In genomic region chr16:58488531-58488930, GRCh38 we compare ENCODE assay signal across 17 cellular contexts. TPM values are rescaled to one million over a fixed set of nuclear protein-coding genes. Genes with fewer than 3 reads are reported as not detected.
DNase-seq lines count a peak whose midpoint lies in the region; ATAC-seq, FAIRE-seq and TF ChIP-seq lines count a peak whose summit lies in the region.
"Had no signal": no experiment of that assay in that cellular context is flagged by ENCODE, and none has a peak within 500 bp of the region (broad histone marks: within the 10 kb centered on the region; RNA-seq: fewer than 3 reads in every experiment).

No MANE protein-coding gene starts in this region.

- no peak for TF ChIP-seq RAD21 in K562 (CRISPR knock-in tag; conservative IDR thresholded peaks at IDR 0.05 in 1 of 2, IDR thresholded peaks at IDR 0.05 in 1 of 2)
- TF ChIP-seq RAD21 in HepG2 (CRISPR knock-in tag; IDR thresholded peaks at IDR 0.05): no peak

- H3K79me2 ChIP-seq in K562 (ENCODE audit: control insufficient read depth, insufficient read depth, low read length): no peaks in the 10 kb centered on the region
- H3K79me2 ChIP-seq in HepG2 (ENCODE audit: insufficient read depth, low read length): no peaks in the 10 kb centered on the region

- BruUV-seq in K562 (replicated peaks; lab: Mats Ljungman, UMichigan): no TSS peak
- no TSS peak for BruUV-seq in HepG2 (replicated peaks; lab: Mats Ljungman, UMichigan)

- H3K27ac ChIP-seq in K562 (ENCODE audit: extremely low read depth, low read depth, low read length) (no peak overlapping the region), HepG2 (ENCODE audit: extremely low read length, insufficient read depth, low read length) (no peak overlapping the region), uterus (no peak overlapping the region), transverse colon (no peak overlapping the region)
- H3K27ac ChIP-seq: KMS-11 had no signal

- no peaks in the 10 kb centered on the region for H3K9me1 ChIP-seq in K562 (ENCODE audit: control insufficient read depth, insufficient read depth, low read length)

- H3K9me3 ChIP-seq in BE2C: no peaks in the 10 kb centered on the region
- H3K9me3 ChIP-seq in K562 (replicated peaks; ENCODE audit: control insufficient read depth, insufficient read depth, low read depth, low read length): no peaks in the 10 kb centered on the region
- no peaks in the 10 kb centered on the region for H3K9me3 ChIP-seq in HepG2 (ENCODE audit: low read length)
- no peaks in the 10 kb centered on the region for H3K9me3 ChIP-seq in uterus
- no peaks in the 10 kb centered on the region for H3K9me3 ChIP-seq in transverse colon
- H3K9me3 ChIP-seq: HAP-1 had no signal

- H3K4me2 ChIP-seq in K562 (ENCODE audit: insufficient read depth, low read length): 0 out of 2 replicates have a peak overlapping the region, but pooled peaks have one; percentile 6
- no peak overlapping the region for H3K4me2 ChIP-seq in HepG2 (ENCODE audit: low read depth, low read length)

- TF ChIP-seq CTCF in BE2C (IDR thresholded peaks at IDR 0.05; ENCODE audit: low read depth, low read length) (0 out of 2 replicates have a peak, but pooled peaks have one; percentile 14), K562 (IDR thresholded peaks at IDR 0.05 in 2 of 3, conservative IDR thresholded peaks at IDR 0.05 in 1 of 3; ENCODE audit: insufficient read depth in 2 of 3, low read depth in 1 of 3, low read length in 3 of 3) (0 out of 6 replicates have a peak, but pooled peaks of 1 of the 3 experiments have one; percentile 9), HepG2 (CRISPR knock-in tag; IDR thresholded peaks at IDR 0.05) (no peak), uterus (IDR thresholded peaks at IDR 0.05) (no peak), transverse colon (IDR thresholded peaks at IDR 0.05) (no peak)

- 4% methylated on average over 3 of the region's 3 CpGs for WGBS in K562 (ENCODE audit: insufficient coverage, low coverage, missing lambda C conversion rate)
- 3% methylated on average over 3 of the region's 3 CpGs for WGBS in HepG2 (ENCODE audit: low lambda C conversion rate)
- WGBS in transverse colon (ENCODE audit: low coverage in 1 of 2), 2 donors: 63% methylated on average over 3 of the region's 3 CpGs; no CpG with 5 or more reads in 1 of the 2 donors

- in situ Hi-C loops in K562 (cut with MboI) (no loop called here), HepG2 (cut with HindIII; ENCODE audit: extremely low pct_ligation_motif_present, low pct_unique_long_range_greater_than_20kb) (loop anchor here (5.0 kb wide), 1 partner anchor 151 kb away; no protein-coding TSS in a partner anchor), transverse colon (cut with MboI; ENCODE audit: low pct_ligation_motif_present in 1 of 4, low pct_unique_long_range_greater_than_20kb in 1 of 4, low sequenced_read_pairs in 3 of 4) (loop anchor here in 3 of 4 donors (10.0 to 25.0 kb wide), 3 partner anchors 144 to 476 kb away; partner anchors contain the start of genes USB1 (in 1 of the 3) and ZNF319 (in 1 of the 3))

- intact Hi-C loops in K562 (cut with micrococcal nuclease) (loop anchor here (5.0 to 10.0 kb wide), 3 partner anchors 364 to 584 kb away; partner anchors contain the start of gene CFAP20), HepG2 (cut with micrococcal nuclease; ENCODE audit: unreplicated experiment) (loop anchor here (5.0 kb wide), 1 partner anchor 466 kb away; no protein-coding TSS in a partner anchor), uterus (cut with DNase I; ENCODE audit: low total_unique reads) (loop anchor here (5.0 kb wide), 1 partner anchor 141 kb away; no protein-coding TSS in a partner anchor), transverse colon (cut with DNase I; ENCODE audit: low total_unique reads) (loop anchor here (2.0 kb wide), 1 partner anchor 152 kb away; no protein-coding TSS in a partner anchor)

- H3K9ac ChIP-seq in K562 (ENCODE audit: insufficient read depth in 1 of 2, low read depth in 2 of 2, low read length in 2 of 2) (no peak overlapping the region), HepG2 (ENCODE audit: insufficient read depth, low read depth, low read length) (no peak overlapping the region)
- H3K9ac ChIP-seq: KMS-11 had no signal

- no peak overlapping the region for H2AFZ ChIP-seq in K562 (ENCODE audit: low read depth, low read length)
- H2AFZ ChIP-seq in HepG2 (ENCODE audit: low read length): no peak overlapping the region

- H3K27me3 ChIP-seq in BE2C: no peaks in the 10 kb centered on the region
- H3K27me3 ChIP-seq in K562 (ENCODE audit: control insufficient read depth in 2 of 2, insufficient read depth in 2 of 2, low read length in 2 of 2): peaks cover 0 to 39% of the 10 kb centered on the region in 2 experiments; a peak in 4 of 5 replicates
- H3K27me3 ChIP-seq in HepG2 (ENCODE audit: control insufficient read depth in 1 of 2, insufficient read depth in 2 of 2, low read length in 2 of 2): peaks cover 2 to 14% of the 10 kb centered on the region in 2 experiments; a peak in 3 of 5 replicates
- no peaks in the 10 kb centered on the region for H3K27me3 ChIP-seq in uterus
- H3K27me3 ChIP-seq in transverse colon: no peaks in the 10 kb centered on the region

- CTCF ChIA-PET in K562 (lab: Yijun Ruan, JAX; ENCODE audit: low intra/inter-chr PET ratio): interaction anchor here (0.9 to 4.1 kb wide), 5 partner anchors 144 to 589 kb away, joined by 3 to 59 read pairs (median 7); no protein-coding TSS in a partner anchor
- CTCF ChIA-PET in HepG2 (lab: Yijun Ruan, JAX; ENCODE audit: low intra/inter-chr PET ratio, low total read pairs): interaction anchor here (2.1 to 5.0 kb wide), 3 partner anchors 52 to 189 kb away, joined by 12 to 66 read pairs (median 18); no protein-coding TSS in a partner anchor

- H3K36me3 ChIP-seq in BE2C: no peaks in the 10 kb centered on the region
- no peaks in the 10 kb centered on the region for H3K36me3 ChIP-seq in K562 (ENCODE audit: control insufficient read depth, insufficient read depth, low read length)
- no peaks in the 10 kb centered on the region for H3K36me3 ChIP-seq in HepG2 (replicated peaks in 1 of 2; ENCODE audit: control insufficient read depth in 1 of 2, insufficient read depth in 2 of 2, low read length in 2 of 2)
- H3K36me3 ChIP-seq in uterus: no peaks in the 10 kb centered on the region
- H3K36me3 ChIP-seq in transverse colon: no peaks in the 10 kb centered on the region
- H3K36me3 ChIP-seq: HAP-1 had no signal

- H3K4me3 ChIP-seq in BE2C (ENCODE audit: low read depth, low read length) (no peak overlapping the region), K562 (no peak overlapping the region), HepG2 (replicated peaks in 1 of 3; ENCODE audit: insufficient read depth in 1 of 3, low read depth in 2 of 3, low read length in 3 of 3) (no peak overlapping the region), uterus (no peak overlapping the region), transverse colon (no peak overlapping the region)
- H3K4me3 ChIP-seq: HAP-1 had no signal

- peak; percentile 50 for TF ChIP-seq EP300 in K562 (IDR thresholded peaks at IDR 0.05; ENCODE audit: low read length)
- TF ChIP-seq EP300 in HepG2 (IDR thresholded peaks at IDR 0.05; ENCODE audit: low read depth in 2 of 2, low read length in 2 of 2): no peak
- no peak for TF ChIP-seq EP300 in HepG2 (CRISPR knock-in tag; IDR thresholded peaks at IDR 0.05; ENCODE audit: borderline replicate concordance)
- TF ChIP-seq EP300 in transverse colon (IDR thresholded peaks at IDR 0.05; ENCODE audit: low read depth): no peak

- H3K4me1 ChIP-seq in BE2C (peaks cover 18% of the 10 kb centered on the region), K562 (replicated peaks in 1 of 2; ENCODE audit: control insufficient read depth in 2 of 2, insufficient read depth in 2 of 2, low read length in 2 of 2) (peaks cover 10 to 25% of the 10 kb centered on the region in 2 experiments; a peak in 4 of 5 replicates), HepG2 (ENCODE audit: insufficient read depth, low read length) (no peaks in the 10 kb centered on the region), uterus (no peaks in the 10 kb centered on the region), transverse colon (peaks cover 0 to 6% (median 4%) of the 10 kb centered on the region in 4 donors)
- H3K4me1 ChIP-seq: HAP-1 had no signal

- FAIRE-seq in K562 (lab: Jason Lieb, UNC) (peak; percentile 26), HepG2 (lab: Jason Lieb, UNC) (no peak)
- FAIRE-seq: D721Med had no signal

- H4K20me1 ChIP-seq in K562 (replicated peaks; ENCODE audit: control insufficient read depth, insufficient read depth, low read length) (no peaks in the 10 kb centered on the region; the same call in 1 of the 2 replicates), HepG2 (ENCODE audit: insufficient read depth, low read length) (peaks cover 3% of the 10 kb centered on the region; the same call in 1 of the 2 replicates)

- POLR2A ChIA-PET in K562 (lab: Yijun Ruan, JAX): interaction anchor here (2.3 kb wide), 1 partner anchor 152 kb away, joined by 7 read pairs; no protein-coding TSS in a partner anchor
- POLR2A ChIA-PET in HepG2 (lab: Yijun Ruan, JAX): interaction anchor here (1.1 kb wide), 1 partner anchor 151 kb away, joined by 4 read pairs; no protein-coding TSS in a partner anchor

- ATAC-seq in K562 (peak; percentile 51), HepG2 (peak; percentile 63)

- TF ChIP-seq POLR2A in K562 (conservative IDR thresholded peaks at IDR 0.05): no peak
- no peak for TF ChIP-seq POLR2A in HepG2 (IDR thresholded peaks at IDR 0.05; ENCODE audit: insufficient read depth in 1 of 2, low read depth in 2 of 2, low read length in 2 of 2)
- no peak for TF ChIP-seq POLR2A in uterus (IDR thresholded peaks at IDR 0.05)
- no peak for TF ChIP-seq POLR2A in transverse colon (IDR thresholded peaks at IDR 0.05)

- DNase-seq in BE2C: no peak
- peak in 53 of 76 experiments; percentile 14 to 72 (median 37) for DNase-seq in HUDEP-2 (lab: John Stamatoyannopoulos, UW; ENCODE audit: unreplicated experiment in 76 of 76)
- peak; percentile 31 to 64 (median 53) for DNase-seq in K562 (ENCODE audit: extremely low read depth in 1 of 4, low spot score in 3 of 4)
- no peak for DNase-seq in HepG2 (ENCODE audit: low spot score)
- DNase-seq in uterus: no peak
- no peak for DNase-seq in transverse colon
- DNase-seq in DMS53 treated with DMSO at 0.1 percent for 48 hours (lab: John Stamatoyannopoulos, UW; ENCODE audit: unreplicated experiment): no peak
- DNase-seq in activated gamma-delta T cell treated with Interleukin-2 at 50 U/mL for 16 hours: no peak
- DNase-seq: CD4-positive, alpha-beta memory T cell; GF-D8; NCI-H1092; NCI-H146; NCI-H2081; NCI-H748 treated with DMSO at 0.1 percent for 48 hours had no signal

RNA-seq across cellular contexts. Expression of gene NDRG4, which starts 11.4 kb away (rescaled TPM):
- 108 TPM for polyA plus RNA-seq in BE2C (2012; ENCODE audit: insufficient read depth, insufficient read length, low read depth)
- total RNA-seq in K562 (2011; cell fraction: chromatin; rRNA removed; ENCODE audit: low replicate concordance): 1.3 and 1.9 TPM in 2 replicates
- total RNA-seq in K562 (2011; cell fraction: nucleolus; rRNA removed): 1.8 TPM in 2 replicates
- total RNA-seq in K562 (2011; cell fraction: nucleoplasm; rRNA removed): 0.51 and 2.0 TPM in 2 replicates
- 0.18 and 0.37 TPM in 2 replicates for total RNA-seq in K562 (2014; rRNA removed)
- total RNA-seq in K562 (2014; rRNA removed; fragmentation: Illumina TruSeq; extraction: Trizol): 0.22 and 0.62 TPM in 2 replicates
- 0.14 and 0.26 TPM in 2 replicates for total RNA-seq in K562 (2015; rRNA removed; fragmentation: Illumina TruSeq; extraction: Trizol)
- 0.85 and 0.95 TPM in 2 replicates for total RNA-seq in K562 (2021)
- polyA plus RNA-seq in K562 (2011; rRNA removed): 0.24 and 0.61 TPM in 2 replicates
- 0.65 and 0.98 TPM in 2 replicates for polyA plus RNA-seq in K562 (2011; cell fraction: cytosol; rRNA removed)
- 2.1 and 3.5 TPM in 2 replicates for polyA plus RNA-seq in K562 (2011; cell fraction: nucleus; rRNA removed)
- polyA plus RNA-seq in K562 (2012): 0.85 and 1.0 TPM in 2 replicates
- 0.14 and 0.28 TPM in 2 replicates for polyA plus RNA-seq in K562 (2014; fragmentation: Illumina TruSeq; extraction: Trizol)
- polyA plus RNA-seq in K562 (2014; fragmentation: Nextera tagmentation; extraction: Ambion mirVana): under 1 TPM; 0.06 to 0.07 TPM
- 0.53 and 0.81 TPM in 2 replicates for polyA plus RNA-seq in K562 (2014; rRNA removed)
- 0.24 and 0.42 TPM in 2 replicates for polyA minus RNA-seq in K562 (2011; rRNA and poly(A)+ RNA removed)
- 1.4 TPM in 1 of 2 replicates, not detected in the other for polyA minus RNA-seq in K562 (2011; cell fraction: cytosol; rRNA and poly(A)+ RNA removed)
- 1.2 TPM in 2 replicates for polyA minus RNA-seq in K562 (2011; cell fraction: nucleus; rRNA and poly(A)+ RNA removed)
- 1.6 and 1.7 TPM in 2 replicates for total RNA-seq in HepG2 (2016; rRNA removed; fragmentation: Illumina TruSeq; extraction: Trizol)
- 0.20 and 1.1 TPM in 2 replicates for total RNA-seq in HepG2 (2016; cell fraction: cytosol; rRNA removed; fragmentation: Illumina TruSeq; extraction: Trizol; ENCODE audit: low read depth)
- 1.5 and 2.0 TPM in 2 replicates for total RNA-seq in HepG2 (2016; cell fraction: insoluble cytoplasmic fraction; rRNA removed; fragmentation: Illumina TruSeq; extraction: Trizol)
- 1.7 and 1.8 TPM in 2 replicates for total RNA-seq in HepG2 (2016; cell fraction: membrane; rRNA removed; fragmentation: Illumina TruSeq; extraction: Trizol)
- 1.6 and 2.2 TPM in 2 replicates for total RNA-seq in HepG2 (2016; cell fraction: nucleus; rRNA removed; fragmentation: Illumina TruSeq; extraction: Trizol)
- polyA plus RNA-seq in HepG2 (2011; rRNA removed): 1.8 and 2.7 TPM in 2 replicates
- polyA plus RNA-seq in HepG2 (2011; cell fraction: cytosol; rRNA removed): 1.8 and 2.5 TPM in 2 replicates
- polyA plus RNA-seq in HepG2 (2011; cell fraction: nucleus; rRNA removed): 17.0 and 17.7 TPM in 2 replicates
- polyA plus RNA-seq in HepG2 (2012): 2.3 and 6.3 TPM in 2 replicates
- polyA plus RNA-seq in HepG2 (2016; cell fraction: cytosol; fragmentation: Illumina TruSeq; extraction: Trizol; ENCODE audit: low read depth): 0.41 and 0.49 TPM in 2 replicates
- polyA plus RNA-seq in HepG2 (2016; cell fraction: insoluble cytoplasmic fraction; fragmentation: Illumina TruSeq; extraction: Trizol; ENCODE audit: low read depth): 0.75 and 2.0 TPM in 2 replicates
- 0.87 and 0.90 TPM in 2 replicates for polyA plus RNA-seq in HepG2 (2016; cell fraction: membrane; fragmentation: Illumina TruSeq; extraction: Trizol; ENCODE audit: low read depth)
- polyA plus RNA-seq in HepG2 (2016; cell fraction: nucleus; fragmentation: Illumina TruSeq; extraction: Trizol; ENCODE audit: insufficient read depth, low read depth): 2.5 TPM in 2 replicates
- polyA minus RNA-seq in HepG2 (2011; rRNA and poly(A)+ RNA removed; ENCODE audit: low replicate concordance): 0.07 and 9.4 TPM in 2 replicates
- polyA minus RNA-seq in HepG2 (2011; cell fraction: cytosol; rRNA and poly(A)+ RNA removed): 1.2 and 1.8 TPM in 2 replicates
- polyA minus RNA-seq in HepG2 (2011; cell fraction: nucleus; rRNA and poly(A)+ RNA removed): 3.3 and 6.0 TPM in 2 replicates
- 10 to 100 TPM; 16.0 to 89.4 (median 56.1) TPM for total RNA-seq in uterus
- total RNA-seq in transverse colon: 10 to 100 TPM in 1 of 4 donors, 1 to 10 TPM in 2, under 1 TPM in 1; 0.60 to 64.7 (median 4.4) TPM

RNA-seq across cellular contexts. Expression of gene SETD6, which starts 26.8 kb away (rescaled TPM):
- 66.5 TPM for polyA plus RNA-seq in BE2C (2012; ENCODE audit: insufficient read depth, insufficient read length, low read depth)
- total RNA-seq in K562 (2011; cell fraction: chromatin; rRNA removed; ENCODE audit: low replicate concordance): 102 and 113 TPM in 2 replicates
- 84.7 and 97.7 TPM in 2 replicates for total RNA-seq in K562 (2011; cell fraction: nucleolus; rRNA removed)
- 88.4 and 88.6 TPM in 2 replicates for total RNA-seq in K562 (2011; cell fraction: nucleoplasm; rRNA removed)
- total RNA-seq in K562 (2014; rRNA removed) (28.1 and 33.9 TPM in 2 replicates), K562 (2014; rRNA removed; fragmentation: Illumina TruSeq; extraction: Trizol) (19.8 and 21.4 TPM in 2 replicates), K562 (2015; rRNA removed; fragmentation: Illumina TruSeq; extraction: Trizol) (19.3 and 20.2 TPM in 2 replicates), K562 (2021) (24.4 and 28.5 TPM in 2 replicates), HepG2 (2016; rRNA removed; fragmentation: Illumina TruSeq; extraction: Trizol) (17.4 and 25.7 TPM in 2 replicates), uterus (100 to 1,000 TPM in 1 of 4 donors, 10 to 100 TPM in 3; 22.4 to 157 (median 43.0) TPM), transverse colon (10 to 100 TPM; 22.1 to 44.8 (median 23.3) TPM)
- polyA plus RNA-seq in K562 (2011; rRNA removed) (23.7 and 29.2 TPM in 2 replicates), K562 (2014; fragmentation: Illumina TruSeq; extraction: Trizol) (18.3 and 19.3 TPM in 2 replicates), K562 (2014; fragmentation: Nextera tagmentation; extraction: Ambion mirVana) (1 to 10 TPM; 9.2 to 9.6 TPM), K562 (2014; rRNA removed) (37.2 and 40.9 TPM in 2 replicates), HepG2 (2011; rRNA removed) (24.0 and 25.9 TPM in 2 replicates)
- polyA plus RNA-seq in K562 (2011; cell fraction: cytosol; rRNA removed): 11.1 and 23.6 TPM in 2 replicates
- polyA plus RNA-seq in K562 (2011; cell fraction: nucleus; rRNA removed): 78.8 and 120 TPM in 2 replicates
- polyA plus RNA-seq in K562 (2012): 17.5 and 21.5 TPM in 2 replicates
- polyA minus RNA-seq in K562 (2011; rRNA and poly(A)+ RNA removed): 25.0 and 25.3 TPM in 2 replicates
- polyA minus RNA-seq in K562 (2011; cell fraction: cytosol; rRNA and poly(A)+ RNA removed): 9.0 and 16.0 TPM in 2 replicates
- 47.0 and 59.0 TPM in 2 replicates for polyA minus RNA-seq in K562 (2011; cell fraction: nucleus; rRNA and poly(A)+ RNA removed)
- 4.8 and 5.1 TPM in 2 replicates for total RNA-seq in HepG2 (2016; cell fraction: cytosol; rRNA removed; fragmentation: Illumina TruSeq; extraction: Trizol; ENCODE audit: low read depth)
- total RNA-seq in HepG2 (2016; cell fraction: insoluble cytoplasmic fraction; rRNA removed; fragmentation: Illumina TruSeq; extraction: Trizol): 17.1 and 29.4 TPM in 2 replicates
- 9.7 and 10.0 TPM in 2 replicates for total RNA-seq in HepG2 (2016; cell fraction: membrane; rRNA removed; fragmentation: Illumina TruSeq; extraction: Trizol)
- 32.2 and 34.9 TPM in 2 replicates for total RNA-seq in HepG2 (2016; cell fraction: nucleus; rRNA removed; fragmentation: Illumina TruSeq; extraction: Trizol)
- 13.1 and 16.9 TPM in 2 replicates for polyA plus RNA-seq in HepG2 (2011; cell fraction: cytosol; rRNA removed)
- 109 and 110 TPM in 2 replicates for polyA plus RNA-seq in HepG2 (2011; cell fraction: nucleus; rRNA removed)
- polyA plus RNA-seq in HepG2 (2012): 25.0 and 25.7 TPM in 2 replicates
- 2.7 and 3.2 TPM in 2 replicates for polyA plus RNA-seq in HepG2 (2016; cell fraction: cytosol; fragmentation: Illumina TruSeq; extraction: Trizol; ENCODE audit: low read depth)
- 13.8 and 15.8 TPM in 2 replicates for polyA plus RNA-seq in HepG2 (2016; cell fraction: insoluble cytoplasmic fraction; fragmentation: Illumina TruSeq; extraction: Trizol; ENCODE audit: low read depth)
- 4.6 and 4.9 TPM in 2 replicates for polyA plus RNA-seq in HepG2 (2016; cell fraction: membrane; fragmentation: Illumina TruSeq; extraction: Trizol; ENCODE audit: low read depth)
- 74.9 and 78.9 TPM in 2 replicates for polyA plus RNA-seq in HepG2 (2016; cell fraction: nucleus; fragmentation: Illumina TruSeq; extraction: Trizol; ENCODE audit: insufficient read depth, low read depth)
- polyA minus RNA-seq in HepG2 (2011; rRNA and poly(A)+ RNA removed; ENCODE audit: low replicate concordance): 26.6 and 40.3 TPM in 2 replicates
- 11.5 and 12.7 TPM in 2 replicates for polyA minus RNA-seq in HepG2 (2011; cell fraction: cytosol; rRNA and poly(A)+ RNA removed)
- polyA minus RNA-seq in HepG2 (2011; cell fraction: nucleus; rRNA and poly(A)+ RNA removed): 48.7 and 56.2 TPM in 2 replicates

Comparison
In these comparisons a context has a peak if more than half of its experiments do, and no peak if none do; other contexts are left out.
1. DNase-seq: peak in HUDEP-2 (53 of 76) and K562 (4 of 4); none in BE2C (single experiment), HepG2 (single experiment), uterus (0 of 2), transverse colon (single experiment), DMS53 treated with DMSO at 0.1 percent for 48 hours (single experiment) and activated gamma-delta T cell treated with Interleukin-2 at 50 U/mL for 16 hours (single experiment).